In genomic region chr2:156339110-156339847, GRCh38 we compare ENCODE assay signal across 9 cellular contexts. TPM values are rescaled to one million over a fixed set of nuclear protein-coding genes. Genes with fewer than 3 reads are reported as not detected.
DNase-seq lines count a peak whose midpoint lies in the region; ATAC-seq and TF ChIP-seq lines count a peak whose summit lies in the region.
"Had no signal": no experiment of that assay in that cellular context is flagged by ENCODE, and none has a peak within 500 bp of the region (broad histone marks: within the 10 kb centered on the region; RNA-seq: fewer than 3 reads in every experiment).

No MANE protein-coding gene starts in this region.

- H3K27me3 Mint-ChIP-seq in activated T-cell treated with anti-CD3 and anti-CD28 coated beads, Interleukin-2, amount 50 U/mL, for 4 hours (ENCODE audit: low read depth) = no peaks in the 10 kb centered on the region
- H3K27me3 Mint-ChIP-seq in stimulated activated naive CD8-positive, alpha-beta T cell treated with anti-CD3 and anti-CD28 coated beads, Interleukin-15, amount 100 ng/mL, for 72 hours = no peaks in the 10 kb centered on the region
- H3K27me3 Mint-ChIP-seq in glutamatergic neuron (ENCODE audit: unreplicated experiment) = peaks cover 18% of the 10 kb centered on the region

- ATAC-seq in activated T-cell treated with anti-CD3 and anti-CD28 coated beads, Interleukin-2, amount 50 U/mL, for 4 hours = no peak
- ATAC-seq in stimulated activated naive CD8-positive, alpha-beta T cell treated with anti-CD3 and anti-CD28 coated beads, Interleukin-15, amount 100 ng/mL, for 72 hours = no peak

- peaks cover 54% of the 10 kb centered on the region for H3K4me1 Mint-ChIP-seq in activated T-cell treated with anti-CD3 and anti-CD28 coated beads, Interleukin-2, amount 50 U/mL, for 4 hours (ENCODE audit: low read depth)
- peaks cover 38% of the 10 kb centered on the region for H3K4me1 Mint-ChIP-seq in stimulated activated naive CD8-positive, alpha-beta T cell treated with anti-CD3 and anti-CD28 coated beads, Interleukin-15, amount 100 ng/mL, for 72 hours
- peaks cover 22% of the 10 kb centered on the region for H3K4me1 Mint-ChIP-seq in glutamatergic neuron (ENCODE audit: low read depth, unreplicated experiment)

- no peak for DNase-seq in activated T-cell treated with anti-CD3 and anti-CD28 coated beads, Interleukin-2, amount 50 U/mL, for 4 hours
- DNase-seq in activated T-cell treated with anti-CD3 and anti-CD28 coated beads for 4 hours (no peak), NCI-H446 (lab: John Stamatoyannopoulos, UW) (peak; percentile 59 to 63), dermis blood vessel endothelial cell (peak; percentile 21), glutamatergic neuron (no peak)
- no peak for DNase-seq in stimulated activated naive CD8-positive, alpha-beta T cell treated with anti-CD3 and anti-CD28 coated beads, Interleukin-15, amount 100 ng/mL, for 72 hours
- no peak for DNase-seq in activated CD4-positive, CD25-positive, alpha-beta regulatory T cell (lab: John Stamatoyannopoulos, UW)
- DNase-seq in NK-92 treated with Interleukin-12 subunit alpha and Interleukin-12 subunit beta, amount 100 ng/mL, for 24 hours (lab: John Stamatoyannopoulos, UW) = no peak
- DNase-seq: NCI-H187 had no signal

- TF ChIP-seq CTCF in glutamatergic neuron (IDR thresholded peaks at IDR 0.05; ENCODE audit: partially characterized antibody, unreplicated experiment) = no peak

- no peaks in the 10 kb centered on the region for H3K9me3 Mint-ChIP-seq in activated T-cell treated with anti-CD3 and anti-CD28 coated beads, Interleukin-2, amount 50 U/mL, for 4 hours
- no peaks in the 10 kb centered on the region for H3K9me3 Mint-ChIP-seq in stimulated activated naive CD8-positive, alpha-beta T cell treated with anti-CD3 and anti-CD28 coated beads, Interleukin-15, amount 100 ng/mL, for 72 hours
- peaks cover 13% of the 10 kb centered on the region for H3K9me3 Mint-ChIP-seq in glutamatergic neuron (ENCODE audit: unreplicated experiment)

- H3K36me3 Mint-ChIP-seq in activated T-cell treated with anti-CD3 and anti-CD28 coated beads, Interleukin-2, amount 50 U/mL, for 4 hours (ENCODE audit: insufficient read depth) = no peaks in the 10 kb centered on the region
- no peaks in the 10 kb centered on the region for H3K36me3 Mint-ChIP-seq in glutamatergic neuron (ENCODE audit: unreplicated experiment)

- H3K4me3 Mint-ChIP-seq in activated T-cell treated with anti-CD3 and anti-CD28 coated beads, Interleukin-2, amount 50 U/mL, for 4 hours = peak overlapping the region; percentile 89
- H3K4me3 Mint-ChIP-seq in stimulated activated naive CD8-positive, alpha-beta T cell treated with anti-CD3 and anti-CD28 coated beads, Interleukin-15, amount 100 ng/mL, for 72 hours = peak overlapping the region; percentile 96 to 97
- no peak overlapping the region for H3K4me3 Mint-ChIP-seq in glutamatergic neuron (ENCODE audit: unreplicated experiment)

- peak overlapping the region; percentile 44 to 56 for H3K27ac Mint-ChIP-seq in stimulated activated naive CD8-positive, alpha-beta T cell treated with anti-CD3 and anti-CD28 coated beads, Interleukin-15, amount 100 ng/mL, for 72 hours
- H3K27ac Mint-ChIP-seq in glutamatergic neuron (ENCODE audit: unreplicated experiment) = no peak overlapping the region

RNA-seq across cellular contexts. Expression of gene NR4A2, which starts 6.8 kb away (rescaled TPM):
- 10 to 100 TPM; 27.8 to 29.7 (median 29.6) TPM for total RNA-seq in activated T-cell treated with anti-CD3 and anti-CD28 coated beads, Interleukin-2, amount 50 U/mL, for 4 hours
- total RNA-seq in dermis blood vessel endothelial cell (0.14 and 0.17 TPM in 2 replicates), glutamatergic neuron (ENCODE audit: unreplicated experiment) (2.2 TPM)

Comparison
In these comparisons a context has a peak if more than half of its experiments do, and no peak if none do; other contexts are left out.
1. DNase-seq: peak in NCI-H446 (2 of 2) and dermis blood vessel endothelial cell (single experiment); none in activated T-cell treated with anti-CD3 and anti-CD28 coated beads, Interleukin-2, amount 50 U/mL, for 4 hours (single experiment), activated T-cell treated with anti-CD3 and anti-CD28 coated beads for 4 hours (single experiment), stimulated activated naive CD8-positive, alpha-beta T cell treated with anti-CD3 and anti-CD28 coated beads, Interleukin-15, amount 100 ng/mL, for 72 hours (0 of 2), glutamatergic neuron (single experiment), activated CD4-positive, CD25-positive, alpha-beta regulatory T cell (0 of 4) and NK-92 treated with Interleukin-12 subunit alpha and Interleukin-12 subunit beta, amount 100 ng/mL, for 24 hours (single experiment).